22 cellular contexts compared by ENCODE assay signal in the genomic region with DNA sequence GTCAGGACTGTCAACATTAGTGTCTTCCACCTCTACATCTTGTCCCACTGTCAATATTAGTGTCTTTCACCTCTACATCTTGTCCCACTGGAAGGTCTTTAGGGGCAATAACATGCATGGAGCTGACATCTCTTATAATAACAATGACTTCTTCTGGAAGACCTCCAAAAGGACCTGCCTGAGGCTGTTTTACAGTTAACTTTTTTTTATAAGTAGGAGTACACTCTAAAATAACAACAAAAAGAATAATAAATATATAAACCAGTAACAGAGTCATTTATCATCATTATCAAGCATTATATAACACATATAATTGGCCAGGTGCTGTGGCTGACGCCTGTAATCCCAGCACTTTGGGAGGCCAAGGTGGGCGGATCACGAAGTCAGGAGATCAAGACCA. TPM values are rescaled to one million over a fixed set of nuclear protein-coding genes. Genes with fewer than 3 reads are reported as not detected.
DNase-seq lines count a peak whose midpoint lies in the region; ATAC-seq and TF ChIP-seq lines count a peak whose summit lies in the region.
"Had no signal": no experiment of that assay in that cellular context is flagged by ENCODE, and none has a peak within 500 bp of the region (broad histone marks: within the 10 kb centered on the region; RNA-seq: fewer than 3 reads in every experiment).

No MANE protein-coding gene starts in this region.

- TF ChIP-seq CTCF in neutrophil (IDR thresholded peaks at IDR 0.05) (no peak), gastroesophageal sphincter (IDR thresholded peaks at IDR 0.05) (no peak), GM13977 (IDR thresholded peaks at IDR 0.05; ENCODE audit: extremely low read depth, insufficient read depth, missing control alignments) (no peak)

- in situ Hi-C loops in HAP-1 (cut with MboI; ENCODE audit: low sequenced_read_pairs): no loop called here
- in situ Hi-C loops in GM13977 (cut with MboI; ENCODE audit: low pct_unique_long_range_greater_than_20kb, low sequenced_read_pairs, unreplicated experiment): no loop called here

- H3K27me3 ChIP-seq in HAP-1 (ENCODE audit: low read depth): no peaks in the 10 kb centered on the region
- no peaks in the 10 kb centered on the region for H3K27me3 ChIP-seq in neutrophil
- H3K27me3 ChIP-seq in gastroesophageal sphincter: no peaks in the 10 kb centered on the region
- H3K27me3 ChIP-seq: BE2C; BLaER1 treated with 17β-estradiol and CSF1 and Interleukin-3, amounts not matched to agents 10 nM and 100 nM had no signal

- 76 to 81% methylated on average over 3 of the region's 3 CpGs for WGBS in gastroesophageal sphincter (ENCODE audit: low coverage in 1 of 2), 2 donors

- ATAC-seq in gastroesophageal sphincter: no peak
- no peak for ATAC-seq in GM19397 (IDR thresholded peaks at IDR 0.05; ENCODE audit: unreplicated experiment)
- ATAC-seq: A549, GM12878, GM23338 had no signal

- no peak overlapping the region for H3K4me3 ChIP-seq in HAP-1
- no peak overlapping the region for H3K4me3 ChIP-seq in neutrophil (ENCODE audit: low read depth in 1 of 2, low read length in 1 of 2)
- no peak overlapping the region for H3K4me3 ChIP-seq in gastroesophageal sphincter
- H3K4me3 ChIP-seq: A549; BLaER1 treated with 17β-estradiol and CSF1 and Interleukin-3, amounts not matched to agents 10 nM and 100 nM; GM12878; GM23338 had no signal

- TF ChIP-seq EP300 in gastroesophageal sphincter (IDR thresholded peaks at IDR 0.05): no peak

- H3K4me1 ChIP-seq in HAP-1: peaks cover 37% of the 10 kb centered on the region
- peaks cover 35 to 59% of the 10 kb centered on the region in 2 experiments for H3K4me1 ChIP-seq in neutrophil (ENCODE audit: control insufficient read depth in 1 of 2, insufficient read depth in 1 of 2, low read depth in 1 of 2, low read length in 1 of 2)
- H3K4me1 ChIP-seq in gastroesophageal sphincter: peaks cover 0 to 27% (median 0%) of the 10 kb centered on the region in 3 donors
- H3K4me1 ChIP-seq: BE2C had no signal

- H3K27ac ChIP-seq in neutrophil: peak overlapping the region; percentile 86
- H3K27ac ChIP-seq in gastroesophageal sphincter: no peak overlapping the region
- H3K27ac ChIP-seq: A549; BLaER1 treated with 17β-estradiol and CSF1 and Interleukin-3, amounts not matched to agents 10 nM and 100 nM had no signal

- DNase-seq in EL (peak; percentile 29), HAP-1 (ENCODE audit: low spot score in 2 of 2) (peak; percentile 32 to 41), M059J (ENCODE audit: low read depth) (peak; percentile 68), GM13977 (ENCODE audit: low spot score) (no peak)
- no peak for DNase-seq in activated CD8-positive, alpha-beta memory T cell treated with anti-CD3 and anti-CD28 coated beads, Interleukin-2, amount 50 U/mL, for 4 hours
- DNase-seq: 8988T; ACHN; AML-193; BE2C; CD4-positive, alpha-beta T cell; CD8-positive, alpha-beta memory T cell; DMS 273 treated with DMSO at 0.1 percent for 48 hours; DMS79; GDM1; H9 had no signal

- H3K9me3 ChIP-seq in HAP-1 (no peaks in the 10 kb centered on the region), neutrophil (no peaks in the 10 kb centered on the region), gastroesophageal sphincter (no peaks in the 10 kb centered on the region)
- H3K9me3 ChIP-seq: A549; BE2C; BLaER1 treated with 17β-estradiol and CSF1 and Interleukin-3, amounts not matched to agents 10 nM and 100 nM had no signal

- no peak for TF ChIP-seq POLR2A in gastroesophageal sphincter (IDR thresholded peaks at IDR 0.05)

- H3K36me3 ChIP-seq in HAP-1 (replicated peaks): no peaks in the 10 kb centered on the region
- H3K36me3 ChIP-seq in neutrophil: no peaks in the 10 kb centered on the region
- H3K36me3 ChIP-seq in gastroesophageal sphincter: no peaks in the 10 kb centered on the region
- H3K36me3 ChIP-seq: BE2C; BLaER1 treated with 17β-estradiol and CSF1 and Interleukin-3, amounts not matched to agents 10 nM and 100 nM had no signal

RNA-seq across cellular contexts. Expression of a gene that starts 57.5 kb away (rescaled TPM):
- total RNA-seq in M059J (2014; rRNA removed; shearing (Covaris generic)): 31.6 and 37.5 TPM in 2 replicates
- 10 to 100 TPM; 29.8 to 48.1 (median 40.2) TPM for total RNA-seq in gastroesophageal sphincter

Comparison
In these comparisons a context has a peak if more than half of its experiments do, and no peak if none do; other contexts are left out.
1. DNase-seq: peak in EL (single experiment), HAP-1 (2 of 2) and M059J (single experiment); none in activated CD8-positive, alpha-beta memory T cell treated with anti-CD3 and anti-CD28 coated beads, Interleukin-2, amount 50 U/mL, for 4 hours (single experiment) and GM13977 (single experiment).